ENCODE assay signal across 8 cellular contexts in the genomic region with DNA sequence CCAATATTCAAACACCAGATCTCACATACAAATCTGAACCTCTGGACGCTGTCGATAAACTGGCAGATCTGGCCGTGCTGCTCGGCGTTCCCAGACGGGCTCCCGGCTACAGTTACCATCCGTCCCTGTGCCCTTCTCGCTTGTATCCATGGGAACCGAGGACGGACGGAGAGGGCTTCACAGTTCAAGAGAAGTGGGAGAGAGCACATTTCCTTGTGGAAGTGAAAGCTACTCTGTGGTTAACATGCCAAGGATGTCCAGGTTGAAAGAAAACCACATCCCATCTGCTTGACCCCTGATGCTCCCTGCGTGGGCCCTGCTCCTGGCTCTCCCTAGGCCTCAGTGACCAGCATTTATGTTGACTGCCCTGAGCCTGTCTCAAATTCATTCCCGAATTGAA. TPM values are rescaled to one million over a fixed set of nuclear protein-coding genes. Genes with fewer than 3 reads are reported as not detected.
DNase-seq lines count a peak whose midpoint lies in the region; ATAC-seq lines count a peak whose summit lies in the region.

No MANE protein-coding gene starts in this region.

- peaks cover 17% of the 10 kb centered on the region for H3K4me1 ChIP-seq in thymus (ENCODE audit: control insufficient read depth, insufficient read depth, low read length)

- peaks cover 29% of the 10 kb centered on the region for H3K4me1 Mint-ChIP-seq in T-helper 2 cell treated with Interferon-gamma antibody and Interleukin-4, amounts not matched to agents 5 μg/mL and 100 μg/mL, for 36 hours (ENCODE audit: low read depth)
- peaks cover 50% of the 10 kb centered on the region for H3K4me1 Mint-ChIP-seq in activated naive CD8-positive, alpha-beta T cell treated with anti-CD3 and anti-CD28 coated beads, Interleukin-2, amount 50 U/mL, for 24 hours

- H3K36me3 Mint-ChIP-seq in T-helper 2 cell treated with Interferon-gamma antibody and Interleukin-4, amounts not matched to agents 5 μg/mL and 100 μg/mL, for 36 hours (ENCODE audit: low read depth) = peaks cover 5% of the 10 kb centered on the region
- H3K36me3 Mint-ChIP-seq in activated naive CD8-positive, alpha-beta T cell treated with anti-CD3 and anti-CD28 coated beads, Interleukin-2, amount 50 U/mL, for 24 hours (ENCODE audit: low read depth) = peaks cover 2% of the 10 kb centered on the region

- no peak overlapping the region for H3K4me3 ChIP-seq in thymus (ENCODE audit: low read length)

- H3K4me3 Mint-ChIP-seq in T-helper 2 cell treated with Interferon-gamma antibody and Interleukin-4, amounts not matched to agents 5 μg/mL and 100 μg/mL, for 36 hours = peak overlapping the region; percentile 19
- H3K4me3 Mint-ChIP-seq in activated naive CD8-positive, alpha-beta T cell treated with anti-CD3 and anti-CD28 coated beads, Interleukin-2, amount 50 U/mL, for 24 hours = no peak overlapping the region

- no peaks in the 10 kb centered on the region for H3K36me3 ChIP-seq in thymus (ENCODE audit: control insufficient read depth, insufficient read depth)

- no peak for ATAC-seq in activated naive CD8-positive, alpha-beta T cell treated with anti-CD3 and anti-CD28 coated beads, Interleukin-2, amount 50 U/mL, for 24 hours
- ATAC-seq in left lobe of liver (peak; percentile 56), HG03442 (IDR thresholded peaks at IDR 0.05; ENCODE audit: unreplicated experiment) (no peak)

- no peaks in the 10 kb centered on the region for H3K27me3 Mint-ChIP-seq in T-helper 2 cell treated with Interferon-gamma antibody and Interleukin-4, amounts not matched to agents 5 μg/mL and 100 μg/mL, for 36 hours (ENCODE audit: low read depth)
- no peaks in the 10 kb centered on the region for H3K27me3 Mint-ChIP-seq in activated naive CD8-positive, alpha-beta T cell treated with anti-CD3 and anti-CD28 coated beads, Interleukin-2, amount 50 U/mL, for 24 hours

- H3K27me3 ChIP-seq in thymus (ENCODE audit: control insufficient read depth, insufficient read depth) = no peaks in the 10 kb centered on the region

- no peaks in the 10 kb centered on the region for H3K9me3 ChIP-seq in thymus (ENCODE audit: control insufficient read depth)

- peak overlapping the region; percentile 75 for H3K27ac Mint-ChIP-seq in T-helper 2 cell treated with Interferon-gamma antibody and Interleukin-4, amounts not matched to agents 5 μg/mL and 100 μg/mL, for 36 hours
- H3K27ac Mint-ChIP-seq in activated naive CD8-positive, alpha-beta T cell treated with anti-CD3 and anti-CD28 coated beads, Interleukin-2, amount 50 U/mL, for 24 hours = peak overlapping the region; percentile 98

- H3K9me3 Mint-ChIP-seq in T-helper 2 cell treated with Interferon-gamma antibody and Interleukin-4, amounts not matched to agents 5 μg/mL and 100 μg/mL, for 36 hours = no peaks in the 10 kb centered on the region
- H3K9me3 Mint-ChIP-seq in activated naive CD8-positive, alpha-beta T cell treated with anti-CD3 and anti-CD28 coated beads, Interleukin-2, amount 50 U/mL, for 24 hours = no peaks in the 10 kb centered on the region

- no peak for DNase-seq in T-helper 2 cell treated with Interferon-gamma antibody and Interleukin-4, amounts not matched to agents 5 μg/mL and 100 μg/mL, for 36 hours (ENCODE audit: low spot score)
- DNase-seq in T-helper 2 cell = no peak
- no peak for DNase-seq in activated naive CD8-positive, alpha-beta T cell treated with anti-CD3 and anti-CD28 coated beads, Interleukin-2, amount 50 U/mL, for 24 hours
- DNase-seq in left lobe of liver (ENCODE audit: low spot score) = no peak
- no peak for DNase-seq in stimulated activated CD4-positive, alpha-beta T cell treated with anti-CD3 and anti-CD28 coated beads, Interleukin-12 subunit alpha, Interleukin-12 subunit beta, amount 100 ng/mL, for 4 hours
- no peak for DNase-seq in amniotic stem cell (lab: John Stamatoyannopoulos, UW)

- peak overlapping the region; percentile 38 for H3K27ac ChIP-seq in thymus (ENCODE audit: low read depth)

- WGBS in thymus = 84% methylated on average over 14 of the region's 14 CpGs

RNA-seq across cellular contexts. Expression of a gene that starts 6.3 kb away (rescaled TPM):
- total RNA-seq in left lobe of liver = 1.7 TPM
- 34.3 TPM for polyA plus RNA-seq in thymus

RNA-seq across cellular contexts. Expression of a gene that starts 17.6 kb away (rescaled TPM):
- 5.3 TPM for total RNA-seq in left lobe of liver
- 61.9 TPM for polyA plus RNA-seq in thymus

RNA-seq across cellular contexts. Expression of a gene that starts 29.9 kb away (rescaled TPM):
- total RNA-seq in left lobe of liver = 3.2 TPM
- polyA plus RNA-seq in thymus = 13.4 TPM

RNA-seq across cellular contexts. Expression of a gene that starts 33.2 kb away (rescaled TPM):
- 0.63 TPM for total RNA-seq in left lobe of liver
- polyA plus RNA-seq in thymus = 1.6 TPM

RNA-seq across cellular contexts. Expression of a gene that starts 37.0 kb away (rescaled TPM):
- 43.2 TPM for total RNA-seq in left lobe of liver
- polyA plus RNA-seq in thymus = 71.3 TPM
